Comparison of ENCODE assay signal across 21 cellular contexts in genomic region chr22:35206889-35207288, GRCh38. TPM values are rescaled to one million over a fixed set of nuclear protein-coding genes. Genes with fewer than 3 reads are reported as not detected.
DNase-seq lines count a peak whose midpoint lies in the region; ATAC-seq, FAIRE-seq and TF ChIP-seq lines count a peak whose summit lies in the region.
"Had no signal": no experiment of that assay in that cellular context is flagged by ENCODE, and none has a peak within 500 bp of the region (broad histone marks: within the 10 kb centered on the region; RNA-seq: fewer than 3 reads in every experiment).

No MANE protein-coding gene starts in this region.

- TF ChIP-seq EP300 in K562 (IDR thresholded peaks at IDR 0.05; ENCODE audit: low read length) = no peak

- POLR2A ChIA-PET in K562 (lab: Yijun Ruan, JAX) = interaction anchor here (1.6 kb wide), 1 partner anchor 9 kb away, joined by 6 read pairs; no protein-coding TSS in a partner anchor

- H3K4me2 ChIP-seq in K562 (ENCODE audit: insufficient read depth, low read length) = no peak overlapping the region
- H3K4me2 ChIP-seq: A549; BLaER1 treated with 17β-estradiol and CSF1 and Interleukin-3, amounts not matched to agents 10 nM and 100 nM had no signal

- no peak for FAIRE-seq in K562 (lab: Jason Lieb, UNC)
- FAIRE-seq in urothelium cell line (lab: Jason Lieb, UNC) = peak; percentile 86
- FAIRE-seq: A549, D721Med, G401.6, GM12891, GM19239 had no signal

- H3K79me2 ChIP-seq in K562 (ENCODE audit: control insufficient read depth, insufficient read depth, low read length) = peaks cover 45% of the 10 kb centered on the region

- intact Hi-C loops in K562 (cut with micrococcal nuclease) = no loop called here

- H3K4me1 ChIP-seq in K562 (replicated peaks in 1 of 2; ENCODE audit: control insufficient read depth in 2 of 2, insufficient read depth in 2 of 2, low read length in 2 of 2) = peaks cover 20 to 32% of the 10 kb centered on the region in 2 experiments
- peaks cover 9% of the 10 kb centered on the region for H3K4me1 ChIP-seq in endodermal cell (ENCODE audit: control insufficient read depth, insufficient read depth, low read length)
- H3K4me1 ChIP-seq: A549; BLaER1 treated with 17β-estradiol and CSF1 and Interleukin-3, amounts not matched to agents 10 nM and 100 nM; Caco-2 had no signal

- no peak for DNase-seq in K562 (ENCODE audit: extremely low read depth in 1 of 4, low spot score in 3 of 4)
- DNase-seq in endodermal cell = peak; percentile 3
- DNase-seq in urothelium cell line (ENCODE audit: low spot score) = no peak
- no peak for DNase-seq in A172 (ENCODE audit: low spot score)
- DNase-seq: 8988T; AML-193; Caco-2; Calu3; CD4-positive, alpha-beta T cell; CD8-positive, alpha-beta T cell; DMS79 treated with DMSO at 0.1 percent for 48 hours; GF-D8 had no signal

- H3K9me1 ChIP-seq in K562 (ENCODE audit: control insufficient read depth, insufficient read depth, low read length) = peaks cover 3% of the 10 kb centered on the region

- H3K27ac ChIP-seq in K562 (ENCODE audit: extremely low read depth, low read depth, low read length) (no peak overlapping the region), endodermal cell (ENCODE audit: low read depth, low read length) (no peak overlapping the region)
- H3K27ac ChIP-seq: A549; BLaER1 treated with 17β-estradiol and CSF1 and Interleukin-3, amounts not matched to agents 10 nM and 100 nM; C4-2B had no signal

- no peak overlapping the region for H3K9ac ChIP-seq in K562 (ENCODE audit: insufficient read depth in 1 of 2, low read depth in 2 of 2, low read length in 2 of 2)
- H3K9ac ChIP-seq in endodermal cell (ENCODE audit: extremely low read depth, low read length, poor library complexity, severe bottlenecking) = no peak overlapping the region
- H3K9ac ChIP-seq: BLaER1 treated with 17β-estradiol and CSF1 and Interleukin-3, amounts not matched to agents 10 nM and 100 nM had no signal

- no peak overlapping the region for H3K4me3 Mint-ChIP-seq in endodermal cell
- H3K4me3 Mint-ChIP-seq: B cell; CD4-positive, alpha-beta T cell; CD8-positive, alpha-beta T cell had no signal

- H3K4me3 ChIP-seq in K562 (no peak overlapping the region), endodermal cell (ENCODE audit: low read length) (no peak overlapping the region)
- H3K4me3 ChIP-seq: A549; BLaER1 treated with 17β-estradiol and CSF1 and Interleukin-3, amounts not matched to agents 10 nM and 100 nM had no signal

- in situ Hi-C loops in K562 (cut with MboI) = no loop called here

- peaks cover 10% of the 10 kb centered on the region; the same call in 1 of the 2 replicates for H4K20me1 ChIP-seq in K562 (replicated peaks; ENCODE audit: control insufficient read depth, insufficient read depth, low read length)
- H4K20me1 ChIP-seq: BLaER1 treated with 17β-estradiol and CSF1 and Interleukin-3, amounts not matched to agents 10 nM and 100 nM had no signal

- H3K27ac Mint-ChIP-seq in endodermal cell = no peak overlapping the region
- H3K27ac Mint-ChIP-seq: B cell; CD4-positive, alpha-beta T cell; CD8-positive, alpha-beta T cell had no signal

- no peak for TF ChIP-seq RAD21 in K562 (CRISPR knock-in tag; conservative IDR thresholded peaks at IDR 0.05 in 1 of 2, IDR thresholded peaks at IDR 0.05 in 1 of 2)

- no peak overlapping the region for H2AFZ ChIP-seq in K562 (ENCODE audit: low read depth, low read length)

- H3K9me3 Mint-ChIP-seq in endodermal cell = no peaks in the 10 kb centered on the region
- H3K9me3 Mint-ChIP-seq: CD4-positive, alpha-beta T cell; CD8-positive, alpha-beta T cell had no signal

- H3K27me3 Mint-ChIP-seq in endodermal cell (ENCODE audit: insufficient read depth) = peaks cover 6% of the 10 kb centered on the region

- no TSS peak for BruUV-seq in K562 (replicated peaks; lab: Mats Ljungman, UMichigan)

- no peak for TF ChIP-seq POLR2A in K562 (conservative IDR thresholded peaks at IDR 0.05)

- TF ChIP-seq CTCF in K562 (IDR thresholded peaks at IDR 0.05 in 2 of 3, conservative IDR thresholded peaks at IDR 0.05 in 1 of 3; ENCODE audit: insufficient read depth in 2 of 3, low read depth in 1 of 3, low read length in 3 of 3) (no peak), endodermal cell (conservative IDR thresholded peaks at IDR 0.05) (no peak)

- H3K36me3 Mint-ChIP-seq in endodermal cell (ENCODE audit: low read depth) = no peaks in the 10 kb centered on the region
- H3K36me3 Mint-ChIP-seq: CD8-positive, alpha-beta T cell had no signal

- 82% methylated on average over 1 of the region's 1 CpG for WGBS in K562 (ENCODE audit: insufficient coverage, low coverage, missing lambda C conversion rate)
- 94 to 100% methylated on average over 1 of the region's 1 CpG for WGBS in endodermal cell (ENCODE audit: insufficient coverage in 1 of 2, insufficient read length in 1 of 2), 2 experiments

- peaks cover 14% of the 10 kb centered on the region for H3K4me1 Mint-ChIP-seq in endodermal cell
- H3K4me1 Mint-ChIP-seq: B cell had no signal

- CTCF ChIA-PET in K562 (lab: Yijun Ruan, JAX; ENCODE audit: low intra/inter-chr PET ratio) = no interaction called here

- H3K9me3 ChIP-seq in K562 (replicated peaks; ENCODE audit: control insufficient read depth, insufficient read depth, low read depth, low read length) = no peaks in the 10 kb centered on the region
- H3K9me3 ChIP-seq in endodermal cell (ENCODE audit: control insufficient read depth, low read length) = no peaks in the 10 kb centered on the region
- H3K9me3 ChIP-seq: A549; BLaER1 treated with 17β-estradiol and CSF1 and Interleukin-3, amounts not matched to agents 10 nM and 100 nM; Caco-2 had no signal

- H3K27me3 ChIP-seq in K562 (ENCODE audit: control insufficient read depth in 2 of 2, insufficient read depth in 2 of 2, low read length in 2 of 2) = no peaks in the 10 kb centered on the region
- H3K27me3 ChIP-seq in endodermal cell (ENCODE audit: control insufficient read depth, insufficient read depth, low read length, poor library complexity, severe bottlenecking) = no peaks in the 10 kb centered on the region
- H3K27me3 ChIP-seq: BLaER1 treated with 17β-estradiol and CSF1 and Interleukin-3, amounts not matched to agents 10 nM and 100 nM had no signal

- H3K36me3 ChIP-seq in K562 (ENCODE audit: control insufficient read depth, insufficient read depth, low read length) = peaks cover 68% of the 10 kb centered on the region
- H3K36me3 ChIP-seq in endodermal cell (ENCODE audit: control insufficient read depth, insufficient read depth, low read length) = no peaks in the 10 kb centered on the region
- H3K36me3 ChIP-seq: BLaER1 treated with 17β-estradiol and CSF1 and Interleukin-3, amounts not matched to agents 10 nM and 100 nM had no signal

- ATAC-seq in K562 (no peak), GM21737 (IDR thresholded peaks at IDR 0.05; ENCODE audit: unreplicated experiment) (no peak)
- ATAC-seq: A549; CD8-positive, alpha-beta T cell had no signal

TF ChIP-seq in K562, 482 proteins besides CTCF, POLR2A, EP300 and RAD21 (continues in another document):
- TF ChIP-seq ADNP (tag; IDR thresholded peaks at IDR 0.05) (peak; percentile 71; the same call in 1 of the 2 replicates), RCOR1 (IDR thresholded peaks at IDR 0.05; ENCODE audit: borderline replicate concordance in 1 of 2, low read depth in 2 of 2, low read length in 2 of 2) (no peak), PATZ1 (CRISPR knock-in tag; IDR thresholded peaks at IDR 0.05; ENCODE audit: borderline replicate concordance) (no peak), ILF3 (IDR thresholded peaks at IDR 0.05; ENCODE audit: borderline replicate concordance) (no peak), ZNF124 (CRISPR knock-in tag; IDR thresholded peaks at IDR 0.05) (no peak), TSC22D4 (tag; IDR thresholded peaks at IDR 0.05) (no peak), TARDBP (IDR thresholded peaks at IDR 0.05) (no peak), BCOR (IDR thresholded peaks at IDR 0.05) (peak; percentile 87), KLF10 (CRISPR knock-in tag; IDR thresholded peaks at IDR 0.05) (no peak), RFX5 (IDR thresholded peaks at IDR 0.05; ENCODE audit: low read depth, low read length) (no peak)

RNA-seq across cellular contexts. Expression of gene HMGXB4, which starts 50.4 kb away (rescaled TPM):
- 51.0 and 108 TPM in 2 replicates for total RNA-seq in K562 (2011; cell fraction: chromatin; rRNA removed; ENCODE audit: low replicate concordance)
- 41.6 and 44.2 TPM in 2 replicates for total RNA-seq in K562 (2011; cell fraction: nucleolus; rRNA removed)
- 60.4 and 65.7 TPM in 2 replicates for total RNA-seq in K562 (2011; cell fraction: nucleoplasm; rRNA removed)
- total RNA-seq in K562 (2014; rRNA removed) (9.9 and 10.0 TPM in 2 replicates), K562 (2014; rRNA removed; fragmentation: Illumina TruSeq; extraction: Trizol) (19.0 and 21.9 TPM in 2 replicates), K562 (2015; rRNA removed; fragmentation: Illumina TruSeq; extraction: Trizol) (17.5 and 20.8 TPM in 2 replicates), K562 (2021) (18.0 and 18.4 TPM in 2 replicates), endodermal cell (10 to 100 TPM; 36.2 to 58.9 TPM)
- polyA plus RNA-seq in K562 (2011; rRNA removed) (24.8 and 25.3 TPM in 2 replicates), K562 (2014; fragmentation: Illumina TruSeq; extraction: Trizol) (23.7 and 26.6 TPM in 2 replicates), K562 (2014; fragmentation: Nextera tagmentation; extraction: Ambion mirVana) (10 to 100 TPM; 27.7 to 31.4 TPM), K562 (2014; rRNA removed) (19.2 and 25.0 TPM in 2 replicates)
- 8.3 and 13.5 TPM in 2 replicates for polyA plus RNA-seq in K562 (2011; cell fraction: cytosol; rRNA removed)
- 16.9 and 22.4 TPM in 2 replicates for polyA plus RNA-seq in K562 (2011; cell fraction: nucleus; rRNA removed)
- 13.6 and 17.4 TPM in 2 replicates for polyA plus RNA-seq in K562 (2012)
- 42.8 and 55.6 TPM in 2 replicates for polyA minus RNA-seq in K562 (2011; rRNA and poly(A)+ RNA removed)
- polyA minus RNA-seq in K562 (2011; cell fraction: cytosol; rRNA and poly(A)+ RNA removed) = 11.3 and 12.0 TPM in 2 replicates
- polyA minus RNA-seq in K562 (2011; cell fraction: nucleus; rRNA and poly(A)+ RNA removed) = 31.5 and 49.1 TPM in 2 replicates
- polyA plus RNA-seq in endodermal cell (2013, experiment 1 of 2) = 49.8 TPM
- 50.5 TPM for polyA plus RNA-seq in endodermal cell (2013, experiment 2 of 2)
- 9.7 and 12.9 TPM in 2 replicates for total RNA-seq in A172 (2014; rRNA removed; shearing (Covaris generic))
